Comparison of ENCODE assay signal across 7 cellular contexts in the genomic region with DNA sequence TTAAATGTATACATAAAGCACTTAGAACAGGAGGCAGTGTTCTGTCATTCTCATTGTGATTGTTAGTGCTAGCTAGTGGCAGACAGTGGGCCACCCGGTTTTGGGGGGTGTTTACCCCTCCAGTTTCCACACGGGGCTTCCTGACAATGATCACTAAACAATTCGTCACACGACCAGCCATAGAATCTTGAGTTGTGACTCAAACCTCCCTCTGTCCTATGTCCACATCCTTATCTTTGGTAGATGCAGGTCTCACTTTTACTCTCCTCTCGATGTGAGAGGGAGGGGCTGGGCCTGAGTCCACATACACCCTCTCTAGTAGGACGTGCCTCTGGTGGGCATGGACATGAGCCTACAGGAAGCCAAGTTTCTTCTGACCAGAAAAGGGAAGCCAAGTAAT.
"Had no signal": no experiment of that assay in that cellular context is flagged by ENCODE, and none has a peak within 500 bp of the region (broad histone marks: within the 10 kb centered on the region; RNA-seq: fewer than 3 reads in every experiment).

No MANE protein-coding gene starts in this region.

- H3K27me3 ChIP-seq: foreskin keratinocyte, uterus had no signal

- H3K27ac Mint-ChIP-seq: nephron; stimulated activated naive B cell treated with anti-CD40 and anti-IgM and Interleukin-4, amounts not matched to agents 10 μg/mL and 1 μg/mL and 100 μg/mL, for 72 hours had no signal

- H3K27ac ChIP-seq: foreskin keratinocyte, tibial artery, uterus had no signal

- H3K36me3 ChIP-seq: tibial artery, uterus had no signal

- H3K4me3 Mint-ChIP-seq: nephron had no signal

- H3K4me1 Mint-ChIP-seq: nephron had no signal

- H3K9me3 ChIP-seq: uterus had no signal

- H3K9me3 Mint-ChIP-seq: nephron; stimulated activated naive B cell treated with anti-CD40 and anti-IgM and Interleukin-4, amounts not matched to agents 10 μg/mL and 1 μg/mL and 100 μg/mL, for 72 hours had no signal

- H3K36me3 Mint-ChIP-seq: stimulated activated naive B cell treated with anti-CD40 and anti-IgM and Interleukin-4, amounts not matched to agents 10 μg/mL and 1 μg/mL and 100 μg/mL, for 72 hours had no signal

- H3K4me3 ChIP-seq: tibial artery, uterus had no signal

- H3K4me1 ChIP-seq: foreskin keratinocyte, tibial artery, uterus had no signal

- DNase-seq: cerebellar nuclear complex, foreskin keratinocyte, T1000 had no signal
